Comparison of ENCODE assay signal across 1 cellular context in genomic region chr12:53179694-53180269, GRCh38.
TF ChIP-seq lines count a peak whose summit lies in the region.

No MANE protein-coding gene starts in this region.

TF ChIP-seq in endothelial cell of umbilical vein, 7 proteins besides CTCF, POLR2A, EP300 and RAD21:
- TF ChIP-seq FOS (IDR thresholded peaks at IDR 0.05; ENCODE audit: borderline replicate concordance, insufficient read depth, low read length) (no peak), POLR2AphosphoS5 (IDR thresholded peaks at IDR 0.05; ENCODE audit: insufficient read depth, low read depth, low read length) (no peak), MYC (IDR thresholded peaks at IDR 0.05; ENCODE audit: low read depth, low read length) (no peak), GATA2 (IDR thresholded peaks at IDR 0.05; ENCODE audit: insufficient read depth, insufficient read length, low read depth, low read length) (no peak), JUN (IDR thresholded peaks at IDR 0.05; ENCODE audit: borderline replicate concordance, insufficient read depth, insufficient read length, low read depth) (no peak), EZH2 (IDR thresholded peaks at IDR 0.05; ENCODE audit: borderline replicate concordance, low read depth, low read length, severe bottlenecking) (no peak), MAX (IDR thresholded peaks at IDR 0.05; ENCODE audit: insufficient read depth, insufficient read length) (no peak)
